2 cellular contexts compared by ENCODE assay signal in genomic region chr5:149381261-149381985, GRCh38.
TF ChIP-seq lines count a peak whose summit lies in the region.

No MANE protein-coding gene starts in this region.

TF ChIP-seq in HepG2, 621 proteins besides CTCF, POLR2A, EP300 and RAD21 (continues in another document):
- peak; percentile 13; the same call in 1 of the 2 replicates for TF ChIP-seq TBX2 (CRISPR knock-in tag; IDR thresholded peaks at IDR 0.05; ENCODE audit: borderline replicate concordance)
- no peak for TF ChIP-seq NR1H2 (CRISPR knock-in tag; IDR thresholded peaks at IDR 0.05; ENCODE audit: borderline replicate concordance, low read depth)
- no peak for TF ChIP-seq ZNF503 (CRISPR knock-in tag; IDR thresholded peaks at IDR 0.05)
- TF ChIP-seq ZNF432 (CRISPR knock-in tag; IDR thresholded peaks at IDR 0.05; ENCODE audit: borderline replicate concordance), result no peak
- TF ChIP-seq NFYB (CRISPR knock-in tag; IDR thresholded peaks at IDR 0.05), result no peak
- no peak for TF ChIP-seq ATF6 (CRISPR knock-in tag; conservative IDR thresholded peaks at IDR 0.05)
- 0 out of 2 replicates have a peak, but pooled peaks have one; percentile 8 for TF ChIP-seq ZSCAN21 (CRISPR knock-in tag; IDR thresholded peaks at IDR 0.05; ENCODE audit: borderline replicate concordance)
- no peak for TF ChIP-seq ZSCAN29 (CRISPR knock-in tag; conservative IDR thresholded peaks at IDR 0.05)
- TF ChIP-seq IKZF1 (IDR thresholded peaks at IDR 0.05), result no peak
- TF ChIP-seq TAF15 (IDR thresholded peaks at IDR 0.05; ENCODE audit: low read depth, low read length, poor library complexity, severe bottlenecking), result no peak
- TF ChIP-seq PRDM10 (CRISPR knock-in tag; IDR thresholded peaks at IDR 0.05; ENCODE audit: low read depth), result no peak
- no peak for TF ChIP-seq MIER3 (CRISPR knock-in tag; IDR thresholded peaks at IDR 0.05; ENCODE audit: borderline replicate concordance)
- 0 out of 2 replicates have a peak, but pooled peaks have one; percentile 35 for TF ChIP-seq ZNF253 (CRISPR knock-in tag; IDR thresholded peaks at IDR 0.05; ENCODE audit: borderline replicate concordance)
- no peak for TF ChIP-seq HINFP (CRISPR knock-in tag; IDR thresholded peaks at IDR 0.05; ENCODE audit: low read depth)
- no peak for TF ChIP-seq ELF1 (CRISPR knock-in tag; IDR thresholded peaks at IDR 0.05)
- TF ChIP-seq SALL2 (CRISPR knock-in tag; IDR thresholded peaks at IDR 0.05), result no peak
- no peak for TF ChIP-seq SP140L (CRISPR knock-in tag; IDR thresholded peaks at IDR 0.05; ENCODE audit: borderline replicate concordance)
- TF ChIP-seq ZNF451 (CRISPR knock-in tag; IDR thresholded peaks at IDR 0.05), result no peak
- no peak for TF ChIP-seq ZNF232 (CRISPR knock-in tag; IDR thresholded peaks at IDR 0.05; ENCODE audit: borderline replicate concordance)
- TF ChIP-seq ZNF546 (CRISPR knock-in tag; conservative IDR thresholded peaks at IDR 0.05), result no peak
- no peak for TF ChIP-seq NFE2L2 (IDR thresholded peaks at IDR 0.05; ENCODE audit: low read length)
- TF ChIP-seq ZBTB38 (CRISPR knock-in tag; IDR thresholded peaks at IDR 0.05), result no peak; the same call in 1 of the 2 replicates
- no peak for TF ChIP-seq ZFP82 (CRISPR knock-in tag; IDR thresholded peaks at IDR 0.05; ENCODE audit: borderline replicate concordance)
- no peak for TF ChIP-seq ZNF577 (CRISPR knock-in tag; IDR thresholded peaks at IDR 0.05; ENCODE audit: borderline replicate concordance, low read depth)
- TF ChIP-seq ZNF34 (CRISPR knock-in tag; IDR thresholded peaks at IDR 0.05; ENCODE audit: borderline replicate concordance), result no peak

TF ChIP-seq in SK-N-SH, 30 proteins besides CTCF, POLR2A, EP300 and RAD21:
- no peak for TF ChIP-seq YY1 (IDR thresholded peaks at IDR 0.05; ENCODE audit: low read depth)
- no peak for TF ChIP-seq TCF12 (IDR thresholded peaks at IDR 0.05)
- no peak for TF ChIP-seq RXRA (IDR thresholded peaks at IDR 0.05; ENCODE audit: borderline replicate concordance, low read depth)
- no peak for TF ChIP-seq GABPA (IDR thresholded peaks at IDR 0.05; ENCODE audit: low read depth)
- no peak for TF ChIP-seq ZBTB33 (IDR thresholded peaks at IDR 0.05; ENCODE audit: borderline replicate concordance, low read depth)
- no peak for TF ChIP-seq EZH2phosphoT487 (IDR thresholded peaks at IDR 0.05; ENCODE audit: borderline replicate concordance, low read depth)
- TF ChIP-seq PBX3 (IDR thresholded peaks at IDR 0.05), result no peak
- TF ChIP-seq SMC3 (IDR thresholded peaks at IDR 0.05; ENCODE audit: low read depth, low read length), result no peak
- TF ChIP-seq SIN3A (IDR thresholded peaks at IDR 0.05; ENCODE audit: borderline replicate concordance, low read depth, low read length), result no peak
- TF ChIP-seq JUND (IDR thresholded peaks at IDR 0.05), result no peak
- TF ChIP-seq TEAD4 (IDR thresholded peaks at IDR 0.05; ENCODE audit: borderline replicate concordance, insufficient read depth), result no peak
- no peak for TF ChIP-seq CHD2 (IDR thresholded peaks at IDR 0.05; ENCODE audit: low read length, partially characterized antibody)
- no peak for TF ChIP-seq FOXJ3 (CRISPR knock-in tag; IDR thresholded peaks at IDR 0.05)
- no peak for TF ChIP-seq GATA2 (CRISPR knock-in tag; IDR thresholded peaks at IDR 0.05)
